ENCODE assay signal across 2 cellular contexts in genomic region chr5:108866097-108866496, GRCh38.
DNase-seq lines count a peak whose midpoint lies in the region; ATAC-seq, FAIRE-seq and TF ChIP-seq lines count a peak whose summit lies in the region.
"Not testable (repeated sequence)": the region's sequence is repeated elsewhere in the genome, so short reads cannot be mapped to it uniquely, and the experiment has no call there.

No MANE protein-coding gene starts in this region.

- POLR2A ChIA-PET in HEK293 (lab: Yijun Ruan, JAX); K562 (lab: Yijun Ruan, JAX): not testable (repeated sequence)

- in situ Hi-C loops in K562 (cut with MboI) = not testable (repeated sequence)

- CTCF ChIA-PET in HEK293 (lab: Yijun Ruan, JAX) = interaction anchor here (0.7 kb wide), 1 partner anchor 58 kb away, joined by 7 read pairs; no protein-coding TSS in a partner anchor
- CTCF ChIA-PET in K562 (lab: Yijun Ruan, JAX; ENCODE audit: low intra/inter-chr PET ratio) = not testable (repeated sequence)

- H2AFZ ChIP-seq in K562 (ENCODE audit: low read depth, low read length) = not testable (repeated sequence)

- H3K9me3 ChIP-seq in HEK293 (ENCODE audit: control insufficient read depth, insufficient read depth, low read depth, low read length); K562 (replicated peaks; ENCODE audit: control insufficient read depth, insufficient read depth, low read depth, low read length): not testable (repeated sequence)

- not testable (repeated sequence) for H4K20me1 ChIP-seq in K562 (replicated peaks; ENCODE audit: control insufficient read depth, insufficient read depth, low read length)

- WGBS in K562 (ENCODE audit: insufficient coverage, low coverage, missing lambda C conversion rate) = 73% methylated on average over 3 of the region's 3 CpGs

- not testable (repeated sequence) for H3K4me1 ChIP-seq in HEK293 (ENCODE audit: control insufficient read depth, insufficient read depth, low read length); K562 (replicated peaks in 1 of 2; ENCODE audit: control insufficient read depth in 2 of 2, insufficient read depth in 2 of 2, low read length in 2 of 2)

- not testable (repeated sequence) for H3K27ac ChIP-seq in HEK293 (ENCODE audit: extremely low read depth, low read depth, low read length); K562 (ENCODE audit: extremely low read depth, low read depth, low read length)

- FAIRE-seq in K562 (lab: Jason Lieb, UNC) = not testable (repeated sequence)

- not testable (repeated sequence) for H3K36me3 ChIP-seq in HEK293 (ENCODE audit: control insufficient read depth in 2 of 2, insufficient read depth in 1 of 2, low read length in 2 of 2); K562 (ENCODE audit: control insufficient read depth, insufficient read depth, low read length)

- not testable (repeated sequence) for TF ChIP-seq POLR2A in K562 (conservative IDR thresholded peaks at IDR 0.05)

- H3K4me2 ChIP-seq in K562 (ENCODE audit: insufficient read depth, low read length) = not testable (repeated sequence)

- not testable (repeated sequence) for TF ChIP-seq EP300 in K562 (IDR thresholded peaks at IDR 0.05; ENCODE audit: low read length)

- intact Hi-C loops in K562 (cut with micrococcal nuclease) = not testable (repeated sequence)

- DNase-seq in K562 (ENCODE audit: extremely low read depth in 1 of 4, low spot score in 3 of 4) = not testable (repeated sequence)

- not testable (repeated sequence) for TF ChIP-seq RAD21 in K562 (CRISPR knock-in tag; conservative IDR thresholded peaks at IDR 0.05 in 1 of 2, IDR thresholded peaks at IDR 0.05 in 1 of 2)

- not testable (repeated sequence) for H3K27me3 ChIP-seq in K562 (ENCODE audit: control insufficient read depth in 2 of 2, insufficient read depth in 2 of 2, low read length in 2 of 2)

- not testable (repeated sequence) for H3K9ac ChIP-seq in K562 (ENCODE audit: insufficient read depth in 1 of 2, low read depth in 2 of 2, low read length in 2 of 2)

- BruUV-seq in K562 (replicated peaks; lab: Mats Ljungman, UMichigan) = not testable (repeated sequence)

- ATAC-seq in K562 = not testable (repeated sequence)

- not testable (repeated sequence) for H3K9me1 ChIP-seq in K562 (ENCODE audit: control insufficient read depth, insufficient read depth, low read length)

- TF ChIP-seq CTCF in HEK293 (tag by site-specific recombination; IDR thresholded peaks at IDR 0.05); K562 (IDR thresholded peaks at IDR 0.05 in 2 of 3, conservative IDR thresholded peaks at IDR 0.05 in 1 of 3; ENCODE audit: insufficient read depth in 2 of 3, low read depth in 1 of 3, low read length in 3 of 3): not testable (repeated sequence)

- not testable (repeated sequence) for H3K4me3 ChIP-seq in HEK293 (ENCODE audit: low read depth, low read length); K562

- H3K79me2 ChIP-seq in K562 (ENCODE audit: control insufficient read depth, insufficient read depth, low read length) = not testable (repeated sequence)

TF ChIP-seq in HEK293, 187 proteins besides CTCF, POLR2A, EP300 and RAD21:
- peak; percentile 94 for TF ChIP-seq ZNF146 (tag by site-specific recombination; IDR thresholded peaks at IDR 0.05)
TF ChIP-seq in HEK293: peak in this region for 1; not testable (repeated sequence) for 186.

TF ChIP-seq in K562, 482 proteins besides CTCF, POLR2A, EP300 and RAD21:
- TF ChIP-seq ZNF146 (CRISPR knock-in tag; IDR thresholded peaks at IDR 0.05; ENCODE audit: unreplicated experiment) (peak; percentile 89), RBM25 (IDR thresholded peaks at IDR 0.05; ENCODE audit: low read depth, low read length, severe bottlenecking) (peak; percentile 26)
